Comparison of ENCODE assay signal across 9 cellular contexts in the genomic region with DNA sequence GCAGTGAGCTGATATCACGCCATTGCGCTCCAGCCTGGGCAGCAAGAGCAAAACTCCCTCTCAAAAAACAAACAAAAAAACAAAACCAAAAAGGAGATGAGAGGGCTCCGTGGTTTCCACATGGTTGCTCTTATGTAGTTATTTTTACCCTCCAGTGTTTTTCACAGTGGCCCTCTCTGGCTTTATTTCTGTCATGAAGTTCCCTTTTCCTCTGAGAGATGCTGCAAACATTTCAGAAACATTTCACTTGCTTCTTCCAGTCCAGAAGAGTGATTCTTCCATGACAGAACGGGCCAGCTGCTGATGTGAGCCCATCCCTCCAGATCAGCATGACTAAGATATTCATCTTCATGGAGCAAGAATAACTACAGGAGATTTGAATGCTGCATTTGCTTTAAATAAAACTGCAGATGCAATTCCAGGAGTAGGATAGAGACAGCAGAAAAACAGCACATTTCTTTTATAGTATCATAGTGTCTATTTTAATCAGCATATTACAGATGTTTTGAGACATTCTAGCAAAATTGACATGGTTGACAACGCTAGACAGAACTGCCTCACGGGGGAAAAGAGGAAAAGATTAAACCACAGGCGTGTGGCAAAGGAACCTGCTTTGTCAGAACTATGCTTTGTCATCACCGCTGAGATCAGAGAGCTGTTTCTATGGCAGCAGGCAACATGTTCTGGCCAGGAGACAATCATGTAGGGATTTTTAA. TPM values are rescaled to one million over a fixed set of nuclear protein-coding genes. Genes with fewer than 3 reads are reported as not detected.
DNase-seq lines count a peak whose midpoint lies in the region; ATAC-seq, FAIRE-seq and TF ChIP-seq lines count a peak whose summit lies in the region.
"Had no signal": no experiment of that assay in that cellular context is flagged by ENCODE, and none has a peak within 500 bp of the region (broad histone marks: within the 10 kb centered on the region; RNA-seq: fewer than 3 reads in every experiment).

No MANE protein-coding gene starts in this region.

- peak; percentile 88 for ATAC-seq in GM21360 (IDR thresholded peaks at IDR 0.05; ENCODE audit: unreplicated experiment)
- peak; percentile 64 for ATAC-seq in HG03558 (IDR thresholded peaks at IDR 0.05; ENCODE audit: extremely low read depth, unreplicated experiment)
- no peak for ATAC-seq in Right ventricle myocardium inferior

- peak overlapping the region; percentile 43 for H3K4me2 ChIP-seq in endothelial cell of umbilical vein (ENCODE audit: insufficient read depth, low read length)

- H3K27ac ChIP-seq in endothelial cell of umbilical vein (ENCODE audit: insufficient read depth, low read depth, low read length): peak overlapping the region; percentile 88

- H3K4me3 ChIP-seq in endothelial cell of umbilical vein (replicated peaks in 1 of 3; ENCODE audit: insufficient read depth in 1 of 3, low read depth in 1 of 3, low read length in 3 of 3): no peak overlapping the region

- peak overlapping the region; percentile 52 for H3K9ac ChIP-seq in endothelial cell of umbilical vein (replicated peaks; ENCODE audit: extremely low read depth, insufficient read depth, low read length)

- peaks cover 65% of the 10 kb centered on the region for H3K4me1 ChIP-seq in endothelial cell of umbilical vein (ENCODE audit: control insufficient read depth, extremely low read depth, insufficient read depth, low read length)

- no peak for TF ChIP-seq CTCF in endothelial cell of umbilical vein (IDR thresholded peaks at IDR 0.05; ENCODE audit: extremely low read depth in 1 of 2, insufficient read depth in 1 of 2, low read depth in 1 of 2, low read length in 2 of 2)

- peaks cover 48% of the 10 kb centered on the region for H3K79me2 ChIP-seq in endothelial cell of umbilical vein (ENCODE audit: control insufficient read depth, insufficient read depth, low read length)

- POLR2A ChIA-PET in endothelial cell of umbilical vein (lab: Charles Lee): no interaction called here

- H4K20me1 ChIP-seq in endothelial cell of umbilical vein (replicated peaks; ENCODE audit: control insufficient read depth, extremely low read depth, insufficient read depth, low read length): no peaks in the 10 kb centered on the region

- no peak for TF ChIP-seq POLR2A in endothelial cell of umbilical vein (IDR thresholded peaks at IDR 0.05; ENCODE audit: low read depth, low read length)

- dilution Hi-C loops in endothelial cell of umbilical vein (cut with MboI; ENCODE audit: extremely low pct_ligation_motif_present, low sequenced_read_pairs): no loop called here

- no peaks in the 10 kb centered on the region for H3K9me1 ChIP-seq in endothelial cell of umbilical vein (replicated peaks; ENCODE audit: control insufficient read depth, extremely low read depth, insufficient read depth, low read length)

- FAIRE-seq in RCC 7860 (lab: Jason Lieb, UNC) (peak; percentile 90), endothelial cell of umbilical vein (lab: Jason Lieb, UNC) (peak; percentile 86)
- FAIRE-seq: A204.1 had no signal

- intact Hi-C loops in endothelial cell of umbilical vein (cut with micrococcal nuclease) (loop anchor here (1.0 kb wide), 1 partner anchor 235 kb away; no protein-coding TSS in a partner anchor), Right ventricle myocardium inferior (cut with DNase I) (no loop called here)

- BruUV-seq in endothelial cell of umbilical vein (replicated peaks; lab: Mats Ljungman, UMichigan): no TSS peak

- DNase-seq in DMS153 (lab: John Stamatoyannopoulos, UW) (peak; percentile 39), DMS153 treated with DMSO at 0.1 percent for 48 hours (lab: John Stamatoyannopoulos, UW; ENCODE audit: unreplicated experiment) (no peak), RCC 7860 (ENCODE audit: low spot score) (peak; percentile 92), endothelial cell of umbilical vein (ENCODE audit: low read depth, low spot score) (peak; percentile 77), Right ventricle myocardium inferior (ENCODE audit: missing footprints) (no peak)
- peak; percentile 20 to 26 for DNase-seq in stimulated activated CD8-positive, alpha-beta memory T cell treated with anti-CD3 and anti-CD28 coated beads, Interleukin-15, amount 100 ng/mL, for 48 hours (ENCODE audit: low read depth in 2 of 2)

- no peaks in the 10 kb centered on the region for H3K36me3 ChIP-seq in endothelial cell of umbilical vein (ENCODE audit: control insufficient read depth in 2 of 2, extremely low read depth in 1 of 2, insufficient read depth in 2 of 2, low read length in 2 of 2)

- CTCF ChIA-PET in endothelial cell of umbilical vein (lab: Charles Lee): no interaction called here

- H3K9me3 ChIP-seq in endothelial cell of umbilical vein (replicated peaks; ENCODE audit: control insufficient read depth, insufficient read depth, low read length): no peaks in the 10 kb centered on the region

- H2AFZ ChIP-seq in endothelial cell of umbilical vein (ENCODE audit: low read depth, low read length): no peak overlapping the region

- H3K27me3 ChIP-seq in endothelial cell of umbilical vein (ENCODE audit: control insufficient read depth in 2 of 2, insufficient read depth in 2 of 2, low read length in 2 of 2): no peaks in the 10 kb centered on the region

TF ChIP-seq in endothelial cell of umbilical vein, 7 proteins besides CTCF, POLR2A, EP300 and RAD21:
- TF ChIP-seq EZH2 (IDR thresholded peaks at IDR 0.05; ENCODE audit: borderline replicate concordance, low read depth, low read length, severe bottlenecking) (no peak), GATA2 (IDR thresholded peaks at IDR 0.05; ENCODE audit: insufficient read depth, insufficient read length, low read depth, low read length) (peak; percentile 40), MYC (IDR thresholded peaks at IDR 0.05; ENCODE audit: low read depth, low read length) (no peak), JUN (IDR thresholded peaks at IDR 0.05; ENCODE audit: borderline replicate concordance, insufficient read depth, insufficient read length, low read depth) (no peak), FOS (IDR thresholded peaks at IDR 0.05; ENCODE audit: borderline replicate concordance, insufficient read depth, low read length) (peak; percentile 52), MAX (IDR thresholded peaks at IDR 0.05; ENCODE audit: insufficient read depth, insufficient read length) (no peak), POLR2AphosphoS5 (IDR thresholded peaks at IDR 0.05; ENCODE audit: insufficient read depth, low read depth, low read length) (no peak)

RNA-seq across cellular contexts. Expression of gene NRCAM, which starts 40.3 kb away (rescaled TPM):
- total RNA-seq in endothelial cell of umbilical vein (47.6 and 49.0 TPM in 2 replicates), Right ventricle myocardium inferior (0.30 TPM)
- polyA plus RNA-seq in endothelial cell of umbilical vein: 21.9 and 26.0 TPM in 2 replicates
- polyA plus RNA-seq in endothelial cell of umbilical vein (2011; cell fraction: cytosol; rRNA removed): 28.9 and 30.4 TPM in 2 replicates
- polyA plus RNA-seq in endothelial cell of umbilical vein (2011; cell fraction: nucleus; rRNA removed): 42.7 and 61.6 TPM in 2 replicates
- 57.5 and 69.1 TPM in 2 replicates for polyA plus RNA-seq in endothelial cell of umbilical vein (2012)
- 65.7 and 70.2 TPM in 2 replicates for polyA minus RNA-seq in endothelial cell of umbilical vein
- polyA minus RNA-seq in endothelial cell of umbilical vein (2011; cell fraction: cytosol; rRNA and poly(A)+ RNA removed): not detected
- 81.7 and 124 TPM in 2 replicates for polyA minus RNA-seq in endothelial cell of umbilical vein (2011; cell fraction: nucleus; rRNA and poly(A)+ RNA removed)

Comparison
In these comparisons a context has a peak if more than half of its experiments do, and no peak if none do; other contexts are left out.
1. DNase-seq: peak in DMS153 (single experiment), RCC 7860 (single experiment), endothelial cell of umbilical vein (single experiment) and stimulated activated CD8-positive, alpha-beta memory T cell treated with anti-CD3 and anti-CD28 coated beads, Interleukin-15, amount 100 ng/mL, for 48 hours (2 of 2); none in DMS153 treated with DMSO at 0.1 percent for 48 hours (single experiment) and Right ventricle myocardium inferior (single experiment).
2. RNA of gene NRCAM, which starts 40.3 kb away (total RNA-seq): 47.6 to 49.0 TPM in endothelial cell of umbilical vein; 0.30 TPM in Right ventricle myocardium inferior (single experiment); every median in the first group is over 10 times any median in the second.